Comparison of ENCODE assay signal across 1 cellular context in genomic region chr5:139293504-139294371, GRCh38.
TF ChIP-seq lines count a peak whose summit lies in the region.

TSS of gene MATR3 (plus strand) at chr5:139293740. CDS start at chr5:139307416, 13,676 bp downstream.

TF ChIP-seq in K562, 482 proteins besides CTCF, POLR2A, EP300 and RAD21 (continued from another document and continues in another):
- TF ChIP-seq ZBTB43 (CRISPR knock-in tag; IDR thresholded peaks at IDR 0.05) (peak; percentile 48; the same call in 1 of the 2 replicates), SP1 (CRISPR knock-in tag; IDR thresholded peaks at IDR 0.05) (peak; percentile 87), MAZ (CRISPR knock-in tag; conservative IDR thresholded peaks at IDR 0.05 in 1 of 2, IDR thresholded peaks at IDR 0.05 in 1 of 2) (peak; percentile 87 to 96), ZBED1 (IDR thresholded peaks at IDR 0.05) (0 out of 2 replicates have a peak, but pooled peaks have one; percentile 21), PHF20 (IDR thresholded peaks at IDR 0.05; ENCODE audit: partially characterized antibody) (peak; percentile 70), KDM5B (IDR thresholded peaks at IDR 0.05; ENCODE audit: insufficient replicate concordance, low read depth, low read length) (peak; percentile 85), PYGO2 (tag; IDR thresholded peaks at IDR 0.05) (no peak), ZNF311 (CRISPR knock-in tag; IDR thresholded peaks at IDR 0.05) (no peak), ZNF830 (CRISPR knock-in tag; IDR thresholded peaks at IDR 0.05) (no peak), E2F4 (CRISPR knock-in tag; IDR thresholded peaks at IDR 0.05; ENCODE audit: low read depth) (peak; percentile 87), SNAPC5 (CRISPR knock-in tag; IDR thresholded peaks at IDR 0.05) (no peak), EHMT2 (IDR thresholded peaks at IDR 0.05) (no peak), EP400 (IDR thresholded peaks at IDR 0.05) (peak; percentile 98), CTBP1 (IDR thresholded peaks at IDR 0.05; ENCODE audit: borderline replicate concordance) (peak; percentile 75), E2F5 (CRISPR knock-in tag; IDR thresholded peaks at IDR 0.05) (no peak), SNRNP70 (optimal IDR thresholded peaks at IDR 0.05; ENCODE audit: low read depth, low read length) (no peak), TCF7 (IDR thresholded peaks at IDR 0.05; ENCODE audit: borderline replicate concordance) (no peak), ARID4B (CRISPR knock-in tag; IDR thresholded peaks at IDR 0.05) (peak; percentile 54), SMAD2 (IDR thresholded peaks at IDR 0.05; ENCODE audit: low read depth, low read length) (no peak), SIX5 (IDR thresholded peaks at IDR 0.05; ENCODE audit: borderline replicate concordance in 1 of 2, insufficient read depth in 1 of 2, low read depth in 1 of 2, low read length in 2 of 2) (no peak), TARDBP (IDR thresholded peaks at IDR 0.05) (no peak), HOMEZ (CRISPR knock-in tag; IDR thresholded peaks at IDR 0.05) (no peak), BRD9 (IDR thresholded peaks at IDR 0.05; ENCODE audit: low read depth, partially characterized antibody) (peak; percentile 36), FOXJ3 (CRISPR knock-in tag; IDR thresholded peaks at IDR 0.05) (no peak), EGR1 (conservative IDR thresholded peaks at IDR 0.05) (peak; percentile 73), SMARCC2 (IDR thresholded peaks at IDR 0.05; ENCODE audit: low read depth) (no peak), SAFB2 (IDR thresholded peaks at IDR 0.05; ENCODE audit: borderline replicate concordance, low read depth, low read length, severe bottlenecking) (no peak), GTF2E2 (tag; IDR thresholded peaks at IDR 0.05) (no peak; the same call in 1 of the 2 replicates), PTTG1 (tag; IDR thresholded peaks at IDR 0.05; ENCODE audit: low read depth) (no peak), ARHGAP35 (IDR thresholded peaks at IDR 0.05; ENCODE audit: partially characterized antibody) (peak; percentile 93), HMGXB4 (CRISPR knock-in tag; IDR thresholded peaks at IDR 0.05) (peak; percentile 94; the same call in 1 of the 2 replicates), SMARCA4 (IDR thresholded peaks at IDR 0.05) (no peak), ZNF41 (CRISPR knock-in tag; conservative IDR thresholded peaks at IDR 0.05) (0 out of 2 replicates have a peak, but pooled peaks have one; percentile 2), GMEB1 (CRISPR knock-in tag; IDR thresholded peaks at IDR 0.05) (peak; percentile 54; the same call in 1 of the 2 replicates), PRMT5 (CRISPR knock-in tag; IDR thresholded peaks at IDR 0.05) (no peak), CEBPG (CRISPR knock-in tag; IDR thresholded peaks at IDR 0.05) (no peak; the same call in 1 of the 2 replicates), CEBPG (tag; conservative IDR thresholded peaks at IDR 0.05 in 1 of 2, IDR thresholded peaks at IDR 0.05 in 1 of 2) (peak in 1 of 2 experiments; percentile 50; a peak in 1 of 4 replicates), BACH1 (tag; IDR thresholded peaks at IDR 0.05) (no peak), NFIX (CRISPR knock-in tag; IDR thresholded peaks at IDR 0.05; ENCODE audit: low read depth) (no peak), ZNF232 (CRISPR knock-in tag; IDR thresholded peaks at IDR 0.05) (peak; percentile 23; the same call in 1 of the 2 replicates), CREB3L1 (IDR thresholded peaks at IDR 0.05; ENCODE audit: borderline replicate concordance, low read depth) (peak; percentile 89), SNIP1 (IDR thresholded peaks at IDR 0.05; ENCODE audit: low read depth) (no peak), TCFL5 (CRISPR knock-in tag; conservative IDR thresholded peaks at IDR 0.05) (no peak), GTF2F1 (IDR thresholded peaks at IDR 0.05; ENCODE audit: low read depth, low read length) (peak; percentile 70; the same call in 1 of the 2 replicates), SREBF1 (IDR thresholded peaks at IDR 0.05; ENCODE audit: borderline replicate concordance, low read depth, low read length) (no peak), NFXL1 (CRISPR knock-in tag; IDR thresholded peaks at IDR 0.05) (no peak), XRCC5 (IDR thresholded peaks at IDR 0.05; ENCODE audit: low read depth, low read length) (peak; percentile 53; the same call in 1 of the 2 replicates), ZC3H4 (CRISPR knock-in tag; IDR thresholded peaks at IDR 0.05; ENCODE audit: borderline replicate concordance) (peak; percentile 24; the same call in 1 of the 2 replicates), E2F1 (CRISPR knock-in tag; IDR thresholded peaks at IDR 0.05) (peak; percentile 79), ZNF431 (CRISPR knock-in tag; IDR thresholded peaks at IDR 0.05) (peak; percentile 61; the same call in 1 of the 2 replicates)
